28 cellular contexts compared by ENCODE assay signal in the genomic region with DNA sequence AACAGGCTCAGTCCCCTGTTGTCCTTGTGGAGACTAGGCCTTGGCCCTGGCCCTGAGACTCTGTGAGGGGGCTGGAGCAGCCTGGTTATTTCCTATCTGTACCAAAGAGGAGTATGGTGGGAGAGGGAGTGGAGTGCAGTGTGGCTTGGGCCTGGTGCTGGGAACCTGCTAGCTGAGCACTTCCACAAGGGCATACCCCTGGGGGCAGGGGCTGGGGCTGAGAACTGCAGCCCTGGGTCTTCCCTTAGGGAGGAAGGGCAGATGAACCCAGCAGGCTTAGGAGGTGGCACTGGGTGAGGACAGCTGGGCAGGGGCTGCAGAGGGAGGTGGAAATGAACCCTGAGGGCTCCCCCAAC. TPM values are rescaled to one million over a fixed set of nuclear protein-coding genes. Genes with fewer than 3 reads are reported as not detected.
A peak's percentile ranks its signal among the peaks of the same experiment; 100 is the strongest.
DNase-seq lines count a peak whose midpoint lies in the region; ATAC-seq, FAIRE-seq and TF ChIP-seq lines count a peak whose summit lies in the region.
"Had no signal": no experiment of that assay in that cellular context is flagged by ENCODE, and none has a peak within 500 bp of the region (broad histone marks: within the 10 kb centered on the region; RNA-seq: fewer than 3 reads in every experiment).

No MANE protein-coding gene starts in this region.

- peaks cover 10% of the 10 kb centered on the region for H3K79me2 ChIP-seq in K562 (ENCODE audit: control insufficient read depth, insufficient read depth, low read length)

- peaks cover 57% of the 10 kb centered on the region for H3K36me3 ChIP-seq in K562 (ENCODE audit: control insufficient read depth, insufficient read depth, low read length)

- H3K27me3 ChIP-seq in K562 (ENCODE audit: control insufficient read depth in 2 of 2, insufficient read depth in 2 of 2, low read length in 2 of 2): no peaks in the 10 kb centered on the region
- H3K27me3 ChIP-seq: cardiac muscle cell, colonic mucosa, sigmoid colon, upper lobe of left lung had no signal

- no peak for TF ChIP-seq EP300 in K562 (IDR thresholded peaks at IDR 0.05; ENCODE audit: low read length)

- CTCF ChIA-PET in K562 (lab: Yijun Ruan, JAX; ENCODE audit: low intra/inter-chr PET ratio): no interaction called here

- H3K36me3 Mint-ChIP-seq in activated naive CD4-positive, alpha-beta T cell treated with anti-CD3 and anti-CD28 coated beads, Interleukin-2, amount 50 U/mL, for 24 hours: peaks cover 5% of the 10 kb centered on the region
- no peaks in the 10 kb centered on the region for H3K36me3 Mint-ChIP-seq in natural killer cell treated with Interleukin-12 subunit alpha and Interleukin-12 subunit beta and Interleukin-15 and Interleukin-18, amount 100 ng/mL, for 72 hours

- FAIRE-seq in K562 (lab: Jason Lieb, UNC): no peak
- FAIRE-seq: A549, astrocyte, GM18507, GM19239 had no signal

- no peak overlapping the region for H3K27ac ChIP-seq in K562 (ENCODE audit: extremely low read depth, low read depth, low read length)
- H3K27ac ChIP-seq: A549, cardiac muscle cell, colonic mucosa, left ventricle myocardium inferior, sigmoid colon had no signal

- TSS peak; percentile 9 for BruUV-seq in K562 (replicated peaks; lab: Mats Ljungman, UMichigan)

- no peak overlapping the region for H2AFZ ChIP-seq in K562 (ENCODE audit: low read depth, low read length)
- H2AFZ ChIP-seq: GM23338 had no signal

- H3K9ac ChIP-seq in K562 (ENCODE audit: insufficient read depth in 1 of 2, low read depth in 2 of 2, low read length in 2 of 2): peak overlapping the region in 1 of 2 experiments; percentile 39; a peak in 1 of 4 replicates

- peak overlapping the region; percentile 55 for H3K27ac Mint-ChIP-seq in activated naive CD4-positive, alpha-beta T cell treated with anti-CD3 and anti-CD28 coated beads, Interleukin-2, amount 50 U/mL, for 24 hours
- H3K27ac Mint-ChIP-seq in natural killer cell treated with Interleukin-12 subunit alpha and Interleukin-12 subunit beta and Interleukin-15 and Interleukin-18, amount 100 ng/mL, for 72 hours: peak overlapping the region; percentile 18 to 81
- H3K27ac Mint-ChIP-seq: activated naive CD8-positive, alpha-beta T cell treated with anti-CD3 and anti-CD28 coated beads, Interleukin-2, amount 10 ng/mL, durations not matched to agents 7 days and 5 days; GM23338 had no signal

- H3K27me3 Mint-ChIP-seq in activated naive CD4-positive, alpha-beta T cell treated with anti-CD3 and anti-CD28 coated beads, Interleukin-2, amount 50 U/mL, for 24 hours: no peaks in the 10 kb centered on the region
- H3K27me3 Mint-ChIP-seq in natural killer cell treated with Interleukin-12 subunit alpha and Interleukin-12 subunit beta and Interleukin-15 and Interleukin-18, amount 100 ng/mL, for 72 hours: no peaks in the 10 kb centered on the region
- H3K27me3 Mint-ChIP-seq: activated naive CD8-positive, alpha-beta T cell treated with anti-CD3 and anti-CD28 coated beads, Interleukin-2, amount 10 ng/mL, durations not matched to agents 7 days and 5 days had no signal

- H3K4me3 ChIP-seq in K562: no peak overlapping the region
- H3K4me3 ChIP-seq: A549, cardiac muscle cell, colonic mucosa, GM23338, left ventricle myocardium inferior, sigmoid colon, upper lobe of left lung had no signal

- in situ Hi-C loops in K562 (cut with MboI): no loop called here

- no peak for TF ChIP-seq CTCF in K562 (IDR thresholded peaks at IDR 0.05 in 2 of 3, conservative IDR thresholded peaks at IDR 0.05 in 1 of 3; ENCODE audit: insufficient read depth in 2 of 3, low read depth in 1 of 3, low read length in 3 of 3)

- no peak for DNase-seq in activated naive CD4-positive, alpha-beta T cell treated with Interleukin-2 at 50 U/mL for 16 hours
- no peak for DNase-seq in K562 (ENCODE audit: extremely low read depth in 1 of 4, low spot score in 3 of 4)
- no peak for DNase-seq in natural killer cell treated with Interleukin-12 subunit alpha and Interleukin-12 subunit beta and Interleukin-15 and Interleukin-18, amount 100 ng/mL, for 72 hours (ENCODE audit: low spot score)
- no peak for DNase-seq in hypothalamus (lab: John Stamatoyannopoulos, UW)
- DNase-seq in effector CD4-positive, alpha-beta T cell: no peak
- no peak for DNase-seq in NCI-H774 (lab: John Stamatoyannopoulos, UW)
- DNase-seq in left colon: no peak
- DNase-seq: activated CD8-positive, alpha-beta memory T cell treated with anti-CD3 and anti-CD28 coated beads, Interleukin-2, amount 50 U/mL, for 4 hours; activated naive CD8-positive, alpha-beta T cell treated with anti-CD3 and anti-CD28 coated beads, Interleukin-2, amount 10 ng/mL, durations not matched to agents 7 days and 5 days; AML-193; colonic mucosa; erythroblast; left ventricle myocardium inferior; NCI-H1092 treated with DMSO at 0.1 percent for 48 hours; NCI-H187; NCI-H2171; sigmoid colon; stimulated activated CD4-positive, alpha-beta T cell treated with anti-CD3 and anti-CD28 coated beads, Interleukin-4, amount 100 ng/mL, for 24 hours; SW 1271; T1000 had no signal

- no peaks in the 10 kb centered on the region for H3K9me3 Mint-ChIP-seq in activated naive CD4-positive, alpha-beta T cell treated with anti-CD3 and anti-CD28 coated beads, Interleukin-2, amount 50 U/mL, for 24 hours
- no peaks in the 10 kb centered on the region for H3K9me3 Mint-ChIP-seq in natural killer cell treated with Interleukin-12 subunit alpha and Interleukin-12 subunit beta and Interleukin-15 and Interleukin-18, amount 100 ng/mL, for 72 hours
- H3K9me3 Mint-ChIP-seq: activated naive CD8-positive, alpha-beta T cell treated with anti-CD3 and anti-CD28 coated beads, Interleukin-2, amount 10 ng/mL, durations not matched to agents 7 days and 5 days; GM23338 had no signal

- H3K4me3 Mint-ChIP-seq in activated naive CD4-positive, alpha-beta T cell treated with anti-CD3 and anti-CD28 coated beads, Interleukin-2, amount 50 U/mL, for 24 hours: peak overlapping the region; percentile 4
- H3K4me3 Mint-ChIP-seq in natural killer cell treated with Interleukin-12 subunit alpha and Interleukin-12 subunit beta and Interleukin-15 and Interleukin-18, amount 100 ng/mL, for 72 hours: no peak overlapping the region
- H3K4me3 Mint-ChIP-seq: activated naive CD8-positive, alpha-beta T cell treated with anti-CD3 and anti-CD28 coated beads, Interleukin-2, amount 10 ng/mL, durations not matched to agents 7 days and 5 days; GM23338 had no signal

- ATAC-seq in K562 (no peak), left colon (no peak)
- no peak for ATAC-seq in natural killer cell treated with Interleukin-12 subunit alpha and Interleukin-12 subunit beta and Interleukin-15 and Interleukin-18, amount 100 ng/mL, for 72 hours
- ATAC-seq: A549, GM23338 had no signal

- H3K4me1 ChIP-seq in K562 (replicated peaks in 1 of 2; ENCODE audit: control insufficient read depth in 2 of 2, insufficient read depth in 2 of 2, low read length in 2 of 2): peaks cover 35 to 50% of the 10 kb centered on the region in 2 experiments
- H3K4me1 ChIP-seq: colonic mucosa had no signal

- no peaks in the 10 kb centered on the region for H3K9me3 ChIP-seq in K562 (replicated peaks; ENCODE audit: control insufficient read depth, insufficient read depth, low read depth, low read length)
- H3K9me3 ChIP-seq: A549, colonic mucosa, left ventricle myocardium inferior, sigmoid colon, upper lobe of left lung had no signal

- intact Hi-C loops in K562 (cut with micrococcal nuclease): no loop called here
- intact Hi-C loops in left colon (cut with DNase I, micrococcal nuclease): no loop called here

- H3K9me1 ChIP-seq in K562 (ENCODE audit: control insufficient read depth, insufficient read depth, low read length): no peaks in the 10 kb centered on the region

- H4K20me1 ChIP-seq in K562 (replicated peaks; ENCODE audit: control insufficient read depth, insufficient read depth, low read length): no peaks in the 10 kb centered on the region; the same call in 1 of the 2 replicates

- no peak overlapping the region for H3K4me2 ChIP-seq in K562 (ENCODE audit: insufficient read depth, low read length)
- H3K4me2 ChIP-seq: A549, GM23338 had no signal

- POLR2A ChIA-PET in K562 (lab: Yijun Ruan, JAX): interaction anchor here (1.1 kb wide), 1 partner anchor 11 kb away, joined by 3 read pairs; no protein-coding TSS in a partner anchor

- H3K4me1 Mint-ChIP-seq in activated naive CD4-positive, alpha-beta T cell treated with anti-CD3 and anti-CD28 coated beads, Interleukin-2, amount 50 U/mL, for 24 hours: peaks cover 34% of the 10 kb centered on the region
- peaks cover 5 to 6% of the 10 kb centered on the region in 2 donors for H3K4me1 Mint-ChIP-seq in natural killer cell treated with Interleukin-12 subunit alpha and Interleukin-12 subunit beta and Interleukin-15 and Interleukin-18, amount 100 ng/mL, for 72 hours (ENCODE audit: low read depth in 2 of 2)

- no peak for TF ChIP-seq RAD21 in K562 (CRISPR knock-in tag; conservative IDR thresholded peaks at IDR 0.05 in 1 of 2, IDR thresholded peaks at IDR 0.05 in 1 of 2)

- no peak for TF ChIP-seq POLR2A in K562 (conservative IDR thresholded peaks at IDR 0.05)

RNA-seq across cellular contexts. Expression of a gene that starts 3.5 kb away (rescaled TPM):
- 4.2 and 14.3 TPM in 2 replicates for total RNA-seq in K562 (2011; cell fraction: chromatin; rRNA removed; ENCODE audit: low replicate concordance)
- 18.7 and 22.0 TPM in 2 replicates for total RNA-seq in K562 (2011; cell fraction: nucleolus; rRNA removed)
- 17.9 and 21.1 TPM in 2 replicates for total RNA-seq in K562 (2011; cell fraction: nucleoplasm; rRNA removed)
- total RNA-seq in K562 (2014; rRNA removed) (4.0 and 5.6 TPM in 2 replicates), K562 (2014; rRNA removed; fragmentation: Illumina TruSeq; extraction: Trizol) (2.3 and 2.5 TPM in 2 replicates), K562 (2015; rRNA removed; fragmentation: Illumina TruSeq; extraction: Trizol) (4.6 TPM in 2 replicates), K562 (2021) (11.2 and 12.1 TPM in 2 replicates), left colon (1 to 10 TPM; 2.5 to 5.1 TPM)
- polyA plus RNA-seq in K562 (2011; rRNA removed) (4.5 and 6.4 TPM in 2 replicates), K562 (2014; fragmentation: Illumina TruSeq; extraction: Trizol) (6.3 and 7.5 TPM in 2 replicates), K562 (2014; fragmentation: Nextera tagmentation; extraction: Ambion mirVana) (1 to 10 TPM; 1.6 to 2.3 TPM), K562 (2014; rRNA removed) (3.9 and 4.8 TPM in 2 replicates)
- polyA plus RNA-seq in K562 (2011; cell fraction: cytosol; rRNA removed): 6.6 and 8.1 TPM in 2 replicates
- polyA plus RNA-seq in K562 (2011; cell fraction: nucleus; rRNA removed): 4.8 and 5.2 TPM in 2 replicates
- 12.0 and 17.1 TPM in 2 replicates for polyA plus RNA-seq in K562 (2012)
- polyA minus RNA-seq in K562 (2011; rRNA and poly(A)+ RNA removed): 3.1 TPM in 2 replicates
- polyA minus RNA-seq in K562 (2011; cell fraction: cytosol; rRNA and poly(A)+ RNA removed): 6.2 and 11.7 TPM in 2 replicates
- 2.7 and 3.8 TPM in 2 replicates for polyA minus RNA-seq in K562 (2011; cell fraction: nucleus; rRNA and poly(A)+ RNA removed)
- 10 to 100 TPM in 1 of 2 donors, 1 to 10 TPM in 1; 9.1 to 14.7 TPM for total RNA-seq in natural killer cell treated with Interleukin-12 subunit alpha and Interleukin-12 subunit beta and Interleukin-15 and Interleukin-18, amount 100 ng/mL, for 72 hours

RNA-seq across cellular contexts. Expression of a gene that starts 26.5 kb away (rescaled TPM):
- total RNA-seq in K562 (2011; cell fraction: chromatin; rRNA removed; ENCODE audit: low replicate concordance): 30.6 and 63.4 TPM in 2 replicates
- total RNA-seq in K562 (2011; cell fraction: nucleolus; rRNA removed): 33.2 and 38.7 TPM in 2 replicates
- total RNA-seq in K562 (2011; cell fraction: nucleoplasm; rRNA removed): 31.7 and 43.1 TPM in 2 replicates
- 15.2 and 20.8 TPM in 2 replicates for total RNA-seq in K562 (2014; rRNA removed)
- total RNA-seq in K562 (2014; rRNA removed; fragmentation: Illumina TruSeq; extraction: Trizol): 9.7 and 10.3 TPM in 2 replicates
- 11.5 and 12.3 TPM in 2 replicates for total RNA-seq in K562 (2015; rRNA removed; fragmentation: Illumina TruSeq; extraction: Trizol)
- 33.6 and 38.5 TPM in 2 replicates for total RNA-seq in K562 (2021)
- polyA plus RNA-seq in K562 (2011; rRNA removed): 9.7 and 10.6 TPM in 2 replicates
- 9.1 and 16.4 TPM in 2 replicates for polyA plus RNA-seq in K562 (2011; cell fraction: cytosol; rRNA removed)
- 27.1 and 43.2 TPM in 2 replicates for polyA plus RNA-seq in K562 (2011; cell fraction: nucleus; rRNA removed)
- 24.0 and 25.8 TPM in 2 replicates for polyA plus RNA-seq in K562 (2012)
- 18.4 and 26.4 TPM in 2 replicates for polyA plus RNA-seq in K562 (2014; fragmentation: Illumina TruSeq; extraction: Trizol)
- polyA plus RNA-seq in K562 (2014; fragmentation: Nextera tagmentation; extraction: Ambion mirVana): under 1 TPM; 0.55 to 0.80 TPM
- 19.0 and 19.4 TPM in 2 replicates for polyA plus RNA-seq in K562 (2014; rRNA removed)
- 7.1 and 10.0 TPM in 2 replicates for polyA minus RNA-seq in K562 (2011; rRNA and poly(A)+ RNA removed)
- polyA minus RNA-seq in K562 (2011; cell fraction: cytosol; rRNA and poly(A)+ RNA removed): 12.7 TPM in 2 replicates
- polyA minus RNA-seq in K562 (2011; cell fraction: nucleus; rRNA and poly(A)+ RNA removed): 10.5 and 12.2 TPM in 2 replicates
- total RNA-seq in natural killer cell treated with Interleukin-12 subunit alpha and Interleukin-12 subunit beta and Interleukin-15 and Interleukin-18, amount 100 ng/mL, for 72 hours: 10 to 100 TPM; 27.9 to 29.2 TPM
- total RNA-seq in left colon: 10 to 100 TPM; 20.9 to 27.2 TPM
